Comparison of ENCODE assay signal across 2 cellular contexts in the genomic region with DNA sequence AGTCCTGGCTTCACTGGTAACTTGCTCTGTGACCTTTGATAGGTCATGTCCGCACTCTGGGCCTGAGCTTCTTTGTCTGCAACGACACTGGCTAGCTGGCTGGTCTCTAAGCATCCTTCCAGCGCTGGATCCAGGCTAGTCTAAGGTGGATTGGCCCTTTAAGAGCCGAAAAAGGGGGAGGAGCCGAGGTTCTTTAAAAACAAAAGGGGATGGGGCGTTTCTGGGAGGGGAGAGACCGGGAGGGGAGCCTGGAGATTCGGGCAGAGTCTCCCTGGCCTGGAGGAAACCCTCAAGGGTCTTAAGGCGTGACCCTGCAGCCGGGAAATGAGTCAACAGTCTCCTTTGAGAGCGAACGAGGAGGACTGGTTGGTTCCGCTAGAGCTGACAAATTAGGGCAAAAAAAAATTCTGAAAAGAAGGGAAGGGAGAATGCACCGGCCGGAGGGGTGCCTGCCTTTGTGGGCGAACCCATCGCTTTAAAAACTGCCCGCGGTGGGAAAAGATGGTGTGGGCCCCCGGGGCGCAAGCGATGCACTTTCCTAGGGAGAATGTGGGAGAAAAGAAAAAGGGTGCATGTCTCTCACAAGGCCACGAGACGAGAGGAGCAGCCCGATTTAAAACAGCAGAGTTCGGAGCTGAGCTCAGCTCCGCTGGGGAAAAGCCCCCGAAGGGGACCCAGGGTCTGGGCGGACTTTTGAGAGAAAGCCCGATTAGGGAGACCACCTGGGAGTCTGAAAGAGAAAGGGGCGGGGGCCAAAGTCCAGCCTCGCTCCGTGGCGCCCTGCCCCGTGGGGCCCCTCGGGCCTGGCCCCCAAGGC.
A peak's percentile ranks its signal among the peaks of the same experiment; 100 is the strongest.
TF ChIP-seq lines count a peak whose summit lies in the region.

No MANE protein-coding gene starts in this region.

TF ChIP-seq in SK-N-SH treated with all-trans-retinoic acid at 6 μM for 48 hours, 23 proteins besides CTCF, POLR2A, EP300 and RAD21 (continued from another document):
- TF ChIP-seq TSHZ2 (CRISPR knock-in tag; IDR thresholded peaks at IDR 0.05) (no peak), ZNF8 (CRISPR knock-in tag; IDR thresholded peaks at IDR 0.05) (no peak), TOX (CRISPR knock-in tag; IDR thresholded peaks at IDR 0.05; ENCODE audit: borderline replicate concordance) (no peak)

TF ChIP-seq in GM12878, 131 proteins besides CTCF, POLR2A, EP300 and RAD21 (continued from another document):
- TF ChIP-seq PBX3 (IDR thresholded peaks at IDR 0.05; ENCODE audit: insufficient replicate concordance, low read depth, low read length) (no peak), ATF7 (IDR thresholded peaks at IDR 0.05; ENCODE audit: low read depth) (peak; percentile 79; the same call in 1 of the 2 replicates), ZNF24 (IDR thresholded peaks at IDR 0.05) (no peak), ZNF384 (IDR thresholded peaks at IDR 0.05; ENCODE audit: borderline replicate concordance, low read depth, low read length) (0 out of 2 replicates have a peak, but pooled peaks have one; percentile 22), STAT3 (IDR thresholded peaks at IDR 0.05; ENCODE audit: low read depth, low read length) (no peak), GATAD2B (conservative IDR thresholded peaks at IDR 0.05; ENCODE audit: low read depth) (0 out of 2 replicates have a peak, but pooled peaks have one; percentile 80), NBN (IDR thresholded peaks at IDR 0.05) (0 out of 2 replicates have a peak, but pooled peaks have one; percentile 14), HDAC2 (IDR thresholded peaks at IDR 0.05) (no peak), MTA3 (IDR thresholded peaks at IDR 0.05; ENCODE audit: borderline replicate concordance, low read length) (no peak), SUZ12 (IDR thresholded peaks at IDR 0.05; ENCODE audit: unreplicated experiment) (no peak), ASH2L (IDR thresholded peaks at IDR 0.05; ENCODE audit: borderline replicate concordance, low read depth) (no peak), SMARCA5 (IDR thresholded peaks at IDR 0.05) (no peak), NR2F1 (conservative IDR thresholded peaks at IDR 0.05) (peak; percentile 15; the same call in 1 of the 2 replicates), NR2C1 (IDR thresholded peaks at IDR 0.05) (no peak), USF2 (IDR thresholded peaks at IDR 0.05; ENCODE audit: borderline replicate concordance, low read depth, low read length) (no peak), RELB (IDR thresholded peaks at IDR 0.05; ENCODE audit: low read depth) (0 out of 2 replicates have a peak, but pooled peaks have one; percentile 33), ESRRA (IDR thresholded peaks at IDR 0.05; ENCODE audit: low read length) (no peak), TCF7 (IDR thresholded peaks at IDR 0.05; ENCODE audit: borderline replicate concordance) (no peak), ZNF217 (IDR thresholded peaks at IDR 0.05) (no peak)
- TF ChIP-seq, protein P1, sequence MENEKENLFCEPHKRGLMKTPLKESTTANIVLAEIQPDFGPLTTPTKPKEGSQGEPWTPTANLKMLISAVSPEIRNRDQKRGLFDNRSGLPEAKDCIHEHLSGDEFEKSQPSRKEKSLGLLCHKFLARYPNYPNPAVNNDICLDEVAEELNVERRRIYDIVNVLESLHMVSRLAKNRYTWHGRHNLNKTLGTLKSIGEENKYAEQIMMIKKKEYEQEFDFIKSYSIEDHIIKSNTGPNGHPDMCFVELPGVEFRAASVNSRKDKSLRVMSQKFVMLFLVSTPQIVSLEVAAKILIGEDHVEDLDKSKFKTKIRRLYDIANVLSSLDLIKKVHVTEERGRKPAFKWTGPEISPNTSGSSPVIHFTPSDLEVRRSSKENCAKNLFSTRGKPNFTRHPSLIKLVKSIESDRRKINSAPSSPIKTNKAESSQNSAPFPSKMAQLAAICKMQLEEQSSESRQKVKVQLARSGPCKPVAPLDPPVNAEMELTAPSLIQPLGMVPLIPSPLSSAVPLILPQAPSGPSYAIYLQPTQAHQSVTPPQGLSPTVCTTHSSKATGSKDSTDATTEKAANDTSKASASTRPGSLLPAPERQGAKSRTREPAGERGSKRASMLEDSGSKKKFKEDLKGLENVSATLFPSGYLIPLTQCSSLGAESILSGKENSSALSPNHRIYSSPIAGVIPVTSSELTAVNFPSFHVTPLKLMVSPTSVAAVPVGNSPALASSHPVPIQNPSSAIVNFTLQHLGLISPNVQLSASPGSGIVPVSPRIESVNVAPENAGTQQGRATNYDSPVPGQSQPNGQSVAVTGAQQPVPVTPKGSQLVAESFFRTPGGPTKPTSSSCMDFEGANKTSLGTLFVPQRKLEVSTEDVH (IDR thresholded peaks at IDR 0.05; ENCODE audit: low read depth, partially characterized antibody) = no peak
- TF ChIP-seq, protein P2, sequence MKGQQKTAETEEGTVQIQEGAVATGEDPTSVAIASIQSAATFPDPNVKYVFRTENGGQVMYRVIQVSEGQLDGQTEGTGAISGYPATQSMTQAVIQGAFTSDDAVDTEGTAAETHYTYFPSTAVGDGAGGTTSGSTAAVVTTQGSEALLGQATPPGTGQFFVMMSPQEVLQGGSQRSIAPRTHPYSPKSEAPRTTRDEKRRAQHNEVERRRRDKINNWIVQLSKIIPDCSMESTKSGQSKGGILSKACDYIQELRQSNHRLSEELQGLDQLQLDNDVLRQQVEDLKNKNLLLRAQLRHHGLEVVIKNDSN (IDR thresholded peaks at IDR 0.05; ENCODE audit: borderline replicate concordance, extremely low read length, insufficient read depth, low read depth, low read length) = no peak
- TF ChIP-seq, protein P3, sequence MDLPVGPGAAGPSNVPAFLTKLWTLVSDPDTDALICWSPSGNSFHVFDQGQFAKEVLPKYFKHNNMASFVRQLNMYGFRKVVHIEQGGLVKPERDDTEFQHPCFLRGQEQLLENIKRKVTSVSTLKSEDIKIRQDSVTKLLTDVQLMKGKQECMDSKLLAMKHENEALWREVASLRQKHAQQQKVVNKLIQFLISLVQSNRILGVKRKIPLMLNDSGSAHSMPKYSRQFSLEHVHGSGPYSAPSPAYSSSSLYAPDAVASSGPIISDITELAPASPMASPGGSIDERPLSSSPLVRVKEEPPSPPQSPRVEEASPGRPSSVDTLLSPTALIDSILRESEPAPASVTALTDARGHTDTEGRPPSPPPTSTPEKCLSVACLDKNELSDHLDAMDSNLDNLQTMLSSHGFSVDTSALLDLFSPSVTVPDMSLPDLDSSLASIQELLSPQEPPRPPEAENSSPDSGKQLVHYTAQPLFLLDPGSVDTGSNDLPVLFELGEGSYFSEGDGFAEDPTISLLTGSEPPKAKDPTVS (IDR thresholded peaks at IDR 0.05; ENCODE audit: low read depth, low read length) = no peak
TF ChIP-seq in GM12878: peak in this region for 7.
